ENCODE assay signal across 2 cellular contexts in the genomic region with DNA sequence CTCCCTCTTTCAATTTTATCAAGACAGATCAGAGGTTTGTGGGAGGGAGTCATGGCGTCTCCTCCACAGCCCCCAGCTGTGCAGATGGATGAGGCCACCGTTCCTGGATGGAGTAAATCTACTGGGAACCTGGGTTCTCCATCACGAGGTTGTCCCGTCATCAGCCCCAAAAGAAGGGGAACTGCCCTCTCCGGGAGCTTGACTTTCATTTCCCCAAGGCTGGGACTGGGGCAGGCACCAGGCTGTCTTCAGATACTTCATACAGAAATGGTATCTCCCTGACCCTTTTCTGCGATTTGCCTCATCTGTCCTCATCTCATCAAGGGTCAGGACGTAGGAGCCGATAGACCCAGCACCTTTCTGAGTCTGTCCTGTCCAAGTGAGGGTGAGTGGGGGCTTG.
TF ChIP-seq lines count a peak whose summit lies in the region.

No MANE protein-coding gene starts in this region.

TF ChIP-seq in liver, 16 proteins besides CTCF, POLR2A, EP300 and RAD21:
- TF ChIP-seq HNF4G (IDR thresholded peaks at IDR 0.05), result no peak
- no peak for TF ChIP-seq EGR1 (IDR thresholded peaks at IDR 0.05; ENCODE audit: low read depth in 2 of 2)
- no peak for TF ChIP-seq YY1 (IDR thresholded peaks at IDR 0.05)
- no peak for TF ChIP-seq HNF4A (conservative IDR thresholded peaks at IDR 0.05)
- TF ChIP-seq RXRA (IDR thresholded peaks at IDR 0.05), result no peak
- no peak for TF ChIP-seq TAF1 (conservative IDR thresholded peaks at IDR 0.05)
- TF ChIP-seq GABPA (IDR thresholded peaks at IDR 0.05 in 1 of 2, conservative IDR thresholded peaks at IDR 0.05 in 1 of 2), result no peak
- TF ChIP-seq, protein P1, sequence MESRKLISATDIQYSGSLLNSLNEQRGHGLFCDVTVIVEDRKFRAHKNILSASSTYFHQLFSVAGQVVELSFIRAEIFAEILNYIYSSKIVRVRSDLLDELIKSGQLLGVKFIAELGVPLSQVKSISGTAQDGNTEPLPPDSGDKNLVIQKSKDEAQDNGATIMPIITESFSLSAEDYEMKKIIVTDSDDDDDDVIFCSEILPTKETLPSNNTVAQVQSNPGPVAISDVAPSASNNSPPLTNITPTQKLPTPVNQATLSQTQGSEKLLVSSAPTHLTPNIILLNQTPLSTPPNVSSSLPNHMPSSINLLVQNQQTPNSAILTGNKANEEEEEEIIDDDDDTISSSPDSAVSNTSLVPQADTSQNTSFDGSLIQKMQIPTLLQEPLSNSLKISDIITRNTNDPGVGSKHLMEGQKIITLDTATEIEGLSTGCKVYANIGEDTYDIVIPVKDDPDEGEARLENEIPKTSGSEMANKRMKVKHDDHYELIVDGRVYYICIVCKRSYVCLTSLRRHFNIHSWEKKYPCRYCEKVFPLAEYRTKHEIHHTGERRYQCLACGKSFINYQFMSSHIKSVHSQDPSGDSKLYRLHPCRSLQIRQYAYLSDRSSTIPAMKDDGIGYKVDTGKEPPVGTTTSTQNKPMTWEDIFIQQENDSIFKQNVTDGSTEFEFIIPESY (IDR thresholded peaks at IDR 0.05), result no peak
- no peak for TF ChIP-seq JUND (IDR thresholded peaks at IDR 0.05)
- TF ChIP-seq NR2F2 (IDR thresholded peaks at IDR 0.05), result no peak
- TF ChIP-seq SP1 (IDR thresholded peaks at IDR 0.05), result no peak

TF ChIP-seq in HepG2, 621 proteins besides CTCF, POLR2A, EP300 and RAD21:
- no peak for TF ChIP-seq ESRRA (CRISPR knock-in tag; IDR thresholded peaks at IDR 0.05; ENCODE audit: low read depth)
- no peak for TF ChIP-seq CHD4 (IDR thresholded peaks at IDR 0.05; ENCODE audit: borderline replicate concordance, low read length)
- TF ChIP-seq SP1 (IDR thresholded peaks at IDR 0.05), result no peak
- no peak for TF ChIP-seq SP1 (CRISPR knock-in tag; IDR thresholded peaks at IDR 0.05)
- no peak for TF ChIP-seq ZSCAN29 (CRISPR knock-in tag; conservative IDR thresholded peaks at IDR 0.05)
- no peak for TF ChIP-seq BRF2 (CRISPR knock-in tag; IDR thresholded peaks at IDR 0.05)
- no peak for TF ChIP-seq ZFP90 (CRISPR knock-in tag; IDR thresholded peaks at IDR 0.05; ENCODE audit: borderline replicate concordance)
- no peak for TF ChIP-seq HNF4A (CRISPR knock-in tag; IDR thresholded peaks at IDR 0.05)
- no peak for TF ChIP-seq ZNF331 (CRISPR knock-in tag; IDR thresholded peaks at IDR 0.05)
- TF ChIP-seq GATAD1 (CRISPR knock-in tag; IDR thresholded peaks at IDR 0.05), result no peak
- no peak for TF ChIP-seq ZNF180 (CRISPR knock-in tag; IDR thresholded peaks at IDR 0.05; ENCODE audit: borderline replicate concordance, low read depth)
- TF ChIP-seq NCOA2 (CRISPR knock-in tag; IDR thresholded peaks at IDR 0.05), result no peak
- TF ChIP-seq MED13 (CRISPR knock-in tag; IDR thresholded peaks at IDR 0.05), result no peak
- TF ChIP-seq LRRFIP1 (CRISPR knock-in tag; conservative IDR thresholded peaks at IDR 0.05), result no peak
- no peak for TF ChIP-seq KLF13 (CRISPR knock-in tag; IDR thresholded peaks at IDR 0.05)
TF ChIP-seq in HepG2: peak in this region for 0.
